Comparison of ENCODE assay signal across 8 cellular contexts in genomic region chr4:185142911-185143595, GRCh38. TPM values are rescaled to one million over a fixed set of nuclear protein-coding genes. Genes with fewer than 3 reads are reported as not detected.
A peak's percentile ranks its signal among the peaks of the same experiment; 100 is the strongest.
DNase-seq lines count a peak whose midpoint lies in the region; ATAC-seq, FAIRE-seq and TF ChIP-seq lines count a peak whose summit lies in the region.

Gene SLC25A4 (plus strand): TSS chr4:185143266. CDS start chr4:185143373, 107 bp downstream.

- peak within 1 kb of the TSS; percentile 77 for H3K4me3 ChIP-seq in GM08714 (ENCODE audit: low read length)
- H3K4me3 ChIP-seq in MM.1S (ENCODE audit: low read length) = peak within 1 kb of the TSS; percentile 77
- H3K4me3 ChIP-seq in adipocyte (ENCODE audit: low read length) = peak within 1 kb of the TSS; percentile 87
- H3K4me3 ChIP-seq in heart left ventricle = peak within 1 kb of the TSS; percentile 43 to 89 (median 74)
- peak within 1 kb of the TSS; percentile 75 for H3K4me3 ChIP-seq in upper lobe of right lung

- peak; percentile 99 for TF ChIP-seq POLR2A in H54 (IDR thresholded peaks at IDR 0.05; ENCODE audit: low read depth, low read length)
- peak; percentile 83 to 99 for TF ChIP-seq POLR2A in heart left ventricle (IDR thresholded peaks at IDR 0.05)

- peak within 1 kb of the TSS; percentile 84 for H3K4me3 Mint-ChIP-seq in progenitor cell of endocrine pancreas (ENCODE audit: low read depth)

- no peaks in the 10 kb centered on the region for H3F3A ChIP-seq in MM.1S (ENCODE audit: insufficient read depth, low read length)

- H3K27me3 Mint-ChIP-seq in progenitor cell of endocrine pancreas = peaks cover 5% of the 10 kb centered on the region

- peaks cover 32% of the 10 kb centered on the region for H3K79me2 ChIP-seq in MM.1S (ENCODE audit: low read length)

- DNase-seq in H54 (ENCODE audit: insufficient read length, low spot score) (peak; percentile 64), MM.1S (peak; percentile 88), SW480 (ENCODE audit: low spot score) (peak; percentile 70), adipocyte (ENCODE audit: low read depth) (peak; percentile 89), heart left ventricle (peak; percentile 89 to 95 (median 94)), progenitor cell of endocrine pancreas (ENCODE audit: low spot score, unreplicated experiment) (peak; percentile 94), upper lobe of right lung (peak; percentile 93)

- H3K9ac ChIP-seq in MM.1S (ENCODE audit: low read length) = peak within 1 kb of the TSS; percentile 63
- H3K9ac ChIP-seq in adipocyte (ENCODE audit: low read length) = peak within 1 kb of the TSS; percentile 78

- no peaks in the 10 kb centered on the region for H3K9me3 Mint-ChIP-seq in progenitor cell of endocrine pancreas (ENCODE audit: low read depth)

- H3K4me2 ChIP-seq in MM.1S (ENCODE audit: low read depth, low read length) = peak within 1 kb of the TSS; percentile 88

- H4K20me1 ChIP-seq in MM.1S (ENCODE audit: insufficient read depth, low read length) = 0 out of 2 replicates have a peak, but pooled peaks cover 3% of the 10 kb centered on the region

- FAIRE-seq in H54 (lab: Jason Lieb, UNC) = no peak

- peak; percentile 51 for TF ChIP-seq CTCF in MM.1S (IDR thresholded peaks at IDR 0.05; ENCODE audit: low read length)
- peak; percentile 23 to 69 (median 51) for TF ChIP-seq CTCF in heart left ventricle (IDR thresholded peaks at IDR 0.05)
- peak; percentile 74 for TF ChIP-seq CTCF in progenitor cell of endocrine pancreas (IDR thresholded peaks at IDR 0.05; ENCODE audit: unreplicated experiment)
- peak; percentile 61 for TF ChIP-seq CTCF in upper lobe of right lung (IDR thresholded peaks at IDR 0.05)

- no peaks in the 10 kb centered on the region for H3K9me2 ChIP-seq in MM.1S (replicated peaks; ENCODE audit: insufficient read depth, low read length)

- peak within 1 kb of the TSS; percentile 94 for H3K27ac Mint-ChIP-seq in progenitor cell of endocrine pancreas

- H3K4me1 ChIP-seq in MM.1S (ENCODE audit: low read length) (peaks cover 16% of the 10 kb centered on the region), adipocyte (ENCODE audit: control insufficient read depth, insufficient read depth, low read length) (peaks cover 11% of the 10 kb centered on the region), heart left ventricle (peaks cover 0 to 68% (median 25%) of the 10 kb centered on the region in 12 donors), upper lobe of right lung (peaks cover 9% of the 10 kb centered on the region)

- H3K27ac ChIP-seq in MM.1S (ENCODE audit: low read length) (peak within 1 kb of the TSS; percentile 39; the same call in 1 of the 2 replicates), heart left ventricle (peak within 1 kb of the TSS; percentile 77 to 97 (median 88)), upper lobe of right lung (peak within 1 kb of the TSS; percentile 83)

- no peaks in the 10 kb centered on the region for H3K27me3 ChIP-seq in MM.1S (replicated peaks; ENCODE audit: insufficient read depth, low read length)
- H3K27me3 ChIP-seq in adipocyte (replicated peaks; ENCODE audit: control insufficient read depth, insufficient read depth, low read length) = no peaks in the 10 kb centered on the region
- peaks cover 0 to 15% (median 0%) of the 10 kb centered on the region in 9 donors for H3K27me3 ChIP-seq in heart left ventricle
- no peaks in the 10 kb centered on the region for H3K27me3 ChIP-seq in upper lobe of right lung

- peak; percentile 86 to 90 (median 88) for ATAC-seq in heart left ventricle
- peak; percentile 98 for ATAC-seq in upper lobe of right lung

- H3K36me3 Mint-ChIP-seq in progenitor cell of endocrine pancreas (ENCODE audit: insufficient read depth) = peaks cover 9% of the 10 kb centered on the region

- intact Hi-C loops in heart left ventricle (cut with DNase I) = loop anchor here in 2 of 10 donors (5.0 to 10.0 kb wide), 2 partner anchors 39 to 318 kb away; partner anchors contain the start of gene ACSL1 (in 2 of the 2)
- intact Hi-C loops in upper lobe of right lung (cut with DNase I) = no loop called here

- H3K9me3 ChIP-seq in MM.1S (replicated peaks; ENCODE audit: insufficient read depth, low read length) (no peaks in the 10 kb centered on the region), adipocyte (ENCODE audit: control insufficient read depth, low read length) (no peaks in the 10 kb centered on the region), heart left ventricle (no peaks in the 10 kb centered on the region), upper lobe of right lung (no peaks in the 10 kb centered on the region)

- H3K36me3 ChIP-seq in MM.1S (replicated peaks; ENCODE audit: insufficient read depth, low read length) (no peaks in the 10 kb centered on the region; the same call in 1 of the 2 replicates), adipocyte (ENCODE audit: control insufficient read depth, insufficient read depth, low read length, severe bottlenecking) (peaks cover 11% of the 10 kb centered on the region), heart left ventricle (peaks cover 0 to 35% (median 20%) of the 10 kb centered on the region in 9 donors), upper lobe of right lung (no peaks in the 10 kb centered on the region)

- H2AFZ ChIP-seq in MM.1S (ENCODE audit: low read length) = peak within 1 kb of the TSS; percentile 85

- WGBS in heart left ventricle, 4 donors = 0 to 1% (median 0%) methylated on average over 16 to 87 of the region's 87 CpGs

- peaks cover 12% of the 10 kb centered on the region for H3K4me1 Mint-ChIP-seq in progenitor cell of endocrine pancreas (ENCODE audit: low read depth)

RNA-seq across cellular contexts. Expression of gene SLC25A4, which starts in this region (rescaled TPM):
- total RNA-seq in heart left ventricle (1,000 to 10,000 TPM in 8 of 9 donors, 100 to 1,000 TPM in 1; 878 to 2,214 (median 1,547) TPM), progenitor cell of endocrine pancreas (24.7 and 26.2 TPM in 2 replicates), upper lobe of right lung (40.3 TPM)
- 1,000 to 10,000 TPM in 1 of 2 donors, 100 to 1,000 TPM in 1; 935 to 1,170 TPM for polyA plus RNA-seq in heart left ventricle

Comparison
In these comparisons a context has a peak if more than half of its experiments do, and no peak if none do; other contexts are left out.
1. Peak in every context shown above with its lines: DNase-seq, ATAC-seq, H3K4me3 ChIP-seq and H3K27ac ChIP-seq.
2. RNA of gene SLC25A4 (total RNA-seq): 878 to 2,214 TPM in heart left ventricle; 40.3 TPM in upper lobe of right lung (single experiment) and 24.7 to 26.2 TPM in progenitor cell of endocrine pancreas; every median in the first group is over 10 times any median in the second.